ENCODE assay signal across 9 cellular contexts in genomic region chr10:121696854-121697253, GRCh38.
DNase-seq lines count a peak whose midpoint lies in the region; ATAC-seq and TF ChIP-seq lines count a peak whose summit lies in the region.
"Had no signal": no experiment of that assay in that cellular context is flagged by ENCODE, and none has a peak within 500 bp of the region (broad histone marks: within the 10 kb centered on the region; RNA-seq: fewer than 3 reads in every experiment).

No MANE protein-coding gene starts in this region.

- no peak overlapping the region for H3K27ac Mint-ChIP-seq in nephron

- POLR2A ChIA-PET in GM10248 (lab: Yijun Ruan, JAX), result no interaction called here

- CTCF ChIA-PET in GM10248 (lab: Yijun Ruan, JAX), result interaction anchor here (0.7 to 2.1 kb wide), 7 partner anchors 10 to 748 kb away, joined by 3 to 6 read pairs (median 4); no protein-coding TSS in a partner anchor

- peaks cover 56% of the 10 kb centered on the region for H3K27me3 Mint-ChIP-seq in nephron (ENCODE audit: low read depth)

- intact Hi-C loops in body of pancreas (cut with DNase I) (no loop called here), posterior vena cava (cut with DNase I) (no loop called here)

- no peaks in the 10 kb centered on the region for H3K36me3 ChIP-seq in body of pancreas (replicated peaks in 1 of 2; ENCODE audit: insufficient read depth in 1 of 2, low read depth in 2 of 2)

- peaks cover 3% of the 10 kb centered on the region for H3K36me3 Mint-ChIP-seq in nephron (ENCODE audit: low read depth)

- H3K4me3 Mint-ChIP-seq in nephron, result no peak overlapping the region

- TF ChIP-seq CTCF in GM10248 (IDR thresholded peaks at IDR 0.05; ENCODE audit: control extremely low read depth, extremely low read depth, low read depth, missing control alignments) (no peak), HL-60 (IDR thresholded peaks at IDR 0.05; ENCODE audit: insufficient read depth, low read length) (peak; percentile 18), body of pancreas (IDR thresholded peaks at IDR 0.05) (peak in 5 of 7 experiments; percentile 19 to 36 (median 26)), nephron (IDR thresholded peaks at IDR 0.05; ENCODE audit: unreplicated experiment in 3 of 3) (peak in 2 of 3 experiments; percentile 23 to 34)

- no peak for ATAC-seq in body of pancreas
- no peak for ATAC-seq in GM18505 (IDR thresholded peaks at IDR 0.05; ENCODE audit: unreplicated experiment)
- ATAC-seq in HG02970 (IDR thresholded peaks at IDR 0.05; ENCODE audit: low FRiP score, unreplicated experiment), result no peak

- no peaks in the 10 kb centered on the region for H3K9me3 ChIP-seq in body of pancreas

- TF ChIP-seq POLR2A in body of pancreas (IDR thresholded peaks at IDR 0.05), result no peak
- no peak for TF ChIP-seq POLR2A in GM18505 (IDR thresholded peaks at IDR 0.05; ENCODE audit: borderline replicate concordance, extremely low read depth, insufficient read depth, insufficient read length)

- H3K27ac ChIP-seq in HL-60 (replicated peaks) (no peak overlapping the region), body of pancreas (no peak overlapping the region)
- H3K27ac ChIP-seq: epithelial cell of prostate had no signal

- 70 to 74% methylated on average over 3 of the region's 3 CpGs for WGBS in body of pancreas, 2 donors

- peaks cover 11% of the 10 kb centered on the region for H3K9me3 Mint-ChIP-seq in nephron

- H3K4me1 Mint-ChIP-seq in nephron, result peaks cover 8% of the 10 kb centered on the region

- H3K27me3 ChIP-seq in HL-60 (ENCODE audit: insufficient read depth, poor library complexity, severe bottlenecking) (no peaks in the 10 kb centered on the region), body of pancreas (no peaks in the 10 kb centered on the region)

- H3K4me3 ChIP-seq in HL-60 (replicated peaks; ENCODE audit: insufficient read depth, low read length) (no peak overlapping the region), body of pancreas (no peak overlapping the region)

- DNase-seq in GM10248 (ENCODE audit: extremely low spot score) (peak; percentile 25), HL-60 (ENCODE audit: low read depth in 1 of 2, low spot score in 1 of 2) (peak in 1 of 2 experiments; percentile 25), body of pancreas (peak in 2 of 4 donors; percentile 34 to 49), T1000 (lab: John Stamatoyannopoulos, UW) (no peak), posterior vena cava (ENCODE audit: low spot score) (no peak)

- no peaks in the 10 kb centered on the region for H3K4me1 ChIP-seq in body of pancreas
